Comparison of ENCODE assay signal across 1 cellular context in the genomic region with DNA sequence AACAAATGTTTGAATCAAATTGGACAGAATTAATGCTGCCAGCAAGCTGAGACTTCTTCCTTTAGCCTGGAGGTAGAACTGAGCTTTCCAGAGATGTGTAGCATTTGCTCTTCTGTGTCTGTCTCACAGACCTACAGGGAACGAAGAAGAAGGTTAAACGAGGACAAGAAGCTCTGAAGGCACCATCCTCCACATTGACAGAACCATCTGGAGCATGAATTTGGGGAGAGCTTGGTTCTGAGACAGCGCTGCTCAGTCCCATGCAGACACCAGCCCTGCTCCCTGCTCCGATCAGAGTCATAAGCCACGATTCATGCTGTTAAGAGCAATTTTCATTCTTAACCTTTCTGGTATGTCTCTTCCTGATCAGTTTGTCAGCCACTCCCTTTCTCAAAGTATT.
TF ChIP-seq lines count a peak whose summit lies in the region.

No MANE protein-coding gene starts in this region.

TF ChIP-seq in HepG2, 621 proteins besides CTCF, POLR2A, EP300 and RAD21 (continued from another document):
- no peak for TF ChIP-seq SNAI1 (CRISPR knock-in tag; IDR thresholded peaks at IDR 0.05; ENCODE audit: borderline replicate concordance)
